In the genomic region with DNA sequence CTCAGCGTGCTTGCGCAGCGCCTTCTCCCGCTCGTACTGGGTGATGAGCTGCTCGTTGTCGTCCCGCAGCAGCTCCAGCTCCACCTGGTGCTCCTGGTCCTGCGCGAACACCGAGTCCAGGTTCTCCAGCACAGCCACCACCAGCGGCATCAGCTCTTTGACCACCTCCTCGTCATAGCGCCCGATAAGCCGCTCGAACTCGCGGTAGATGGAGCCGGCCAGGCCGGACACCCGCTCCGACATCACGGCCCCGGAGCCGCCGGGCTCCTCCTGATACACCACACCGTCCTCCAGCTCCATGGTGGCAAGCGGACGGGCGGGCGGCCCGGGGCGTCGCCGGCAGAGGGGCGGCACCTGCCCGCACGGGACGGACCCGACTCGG, we compare ENCODE assay signal across 8 cellular contexts. TPM values are rescaled to one million over a fixed set of nuclear protein-coding genes. Genes with fewer than 3 reads are reported as not detected.
DNase-seq lines count a peak whose midpoint lies in the region; ATAC-seq, FAIRE-seq and TF ChIP-seq lines count a peak whose summit lies in the region.

No MANE protein-coding gene starts in this region.

- DNase-seq in CD4-positive, alpha-beta memory T cell = peak in 1 of 5 donors; percentile 64
- DNase-seq in GM19239 (ENCODE audit: insufficient read length, low spot score) (peak; percentile 59), SJCRH30 (no peak), MCF 10A (ENCODE audit: unreplicated experiment) (no peak), kidney (no peak), SW 1271 (lab: John Stamatoyannopoulos, UW) (no peak)
- peak; percentile 3 to 16 for DNase-seq in stimulated activated CD4-positive, alpha-beta T cell treated with anti-CD3 and anti-CD28 coated beads, Interleukin-1b, Interleukin-23, amount 100 ng/mL, for 1 hour (ENCODE audit: low read depth in 2 of 2)

- no peaks in the 10 kb centered on the region for H3K36me3 ChIP-seq in CD4-positive, alpha-beta memory T cell (ENCODE audit: insufficient read depth, low read length)
- H3K36me3 ChIP-seq in SJCRH30 (no peaks in the 10 kb centered on the region), kidney (ENCODE audit: control insufficient read depth in 1 of 2, insufficient read depth in 2 of 2, low read length in 2 of 2) (no peaks in the 10 kb centered on the region)

- H3K4me1 ChIP-seq in CD4-positive, alpha-beta memory T cell (ENCODE audit: insufficient read depth, low read length) = peaks cover 54% of the 10 kb centered on the region
- H3K4me1 ChIP-seq in SJCRH30 (no peaks in the 10 kb centered on the region), kidney (ENCODE audit: control insufficient read depth in 1 of 2, insufficient read depth in 1 of 2, low read depth in 1 of 2, low read length in 2 of 2) (peaks cover 18 to 20% of the 10 kb centered on the region in 2 donors)

- no peaks in the 10 kb centered on the region for H3K9me3 ChIP-seq in CD4-positive, alpha-beta memory T cell (ENCODE audit: control insufficient read depth in 1 of 2, low read length in 2 of 2)
- H3K9me3 ChIP-seq in SJCRH30 (replicated peaks) (no peaks in the 10 kb centered on the region), kidney (ENCODE audit: control insufficient read depth in 1 of 2, low read length in 2 of 2) (no peaks in the 10 kb centered on the region)

- no peak for TF ChIP-seq CTCF in MCF 10A (IDR thresholded peaks at IDR 0.05; ENCODE audit: unreplicated experiment)
- no peak for TF ChIP-seq CTCF in kidney (IDR thresholded peaks at IDR 0.05; ENCODE audit: borderline replicate concordance, extremely low read depth, insufficient read depth)

- peaks cover 28 to 70% (median 45%) of the 10 kb centered on the region in 4 donors for H3K4me1 Mint-ChIP-seq in CD4-positive, alpha-beta memory T cell
- H3K4me1 Mint-ChIP-seq in MCF 10A (ENCODE audit: insufficient read depth, unreplicated experiment) = peaks cover 30% of the 10 kb centered on the region

- CTCF ChIA-PET in CD4-positive, alpha-beta memory T cell (lab: Charles Lee; ENCODE audit: partially characterized antibody) = interaction anchor here (1.1 to 3.0 kb wide), 6 partner anchors 33 to 268 kb away, joined by 3 to 20 read pairs (median 4); a partner anchor contains a TSS
- CTCF ChIA-PET in MCF 10A (lab: Yijun Ruan, JAX) = interaction anchor here (0.5 to 2.7 kb wide), 9 partner anchors 19 to 120 kb away, joined by 3 to 19 read pairs (median 4); a partner anchor contains a TSS

- peak overlapping the region; percentile 90 to 91 for H3K4me3 ChIP-seq in CD4-positive, alpha-beta memory T cell (ENCODE audit: low read length in 2 of 2)
- H3K4me3 ChIP-seq in SJCRH30 (peak overlapping the region; percentile 74), kidney (ENCODE audit: low read length in 2 of 2) (peak overlapping the region; percentile 81 to 97)

- peak; percentile 28 for ATAC-seq in HG03342 (IDR thresholded peaks at IDR 0.05; ENCODE audit: unreplicated experiment)

- POLR2A ChIA-PET in CD4-positive, alpha-beta memory T cell (lab: Charles Lee; ENCODE audit: partially characterized antibody) = interaction anchor here (0.7 to 3.5 kb wide), 24 partner anchors 9 to 260 kb away, joined by 3 to 47 read pairs (median 5); a partner anchor contains a TSS
- POLR2A ChIA-PET in MCF 10A (lab: Yijun Ruan, JAX) = interaction anchor here (0.6 to 6.6 kb wide), 25 partner anchors 11 to 747 kb away, joined by 3 to 145 read pairs (median 4); a partner anchor contains a TSS

- H3K36me3 Mint-ChIP-seq in CD4-positive, alpha-beta memory T cell = peaks cover 0 to 15% of the 10 kb centered on the region in 2 donors
- peaks cover 6% of the 10 kb centered on the region for H3K36me3 Mint-ChIP-seq in MCF 10A (ENCODE audit: insufficient read depth, unreplicated experiment)

- peak overlapping the region; percentile 96 for H3K27ac ChIP-seq in CD4-positive, alpha-beta memory T cell (ENCODE audit: low read depth, low read length)
- H3K27ac ChIP-seq in SJCRH30 (no peak overlapping the region), kidney (ENCODE audit: low read depth in 2 of 2, low read length in 2 of 2) (peak overlapping the region; percentile 99)

- peak overlapping the region; percentile 86 to 98 (median 94) for H3K4me3 Mint-ChIP-seq in CD4-positive, alpha-beta memory T cell
- H3K4me3 Mint-ChIP-seq in MCF 10A (ENCODE audit: unreplicated experiment) = peak overlapping the region; percentile 96

- H3K27me3 Mint-ChIP-seq in CD4-positive, alpha-beta memory T cell = no peaks in the 10 kb centered on the region
- no peaks in the 10 kb centered on the region for H3K27me3 Mint-ChIP-seq in MCF 10A (ENCODE audit: insufficient read depth, unreplicated experiment)

- H3K27me3 ChIP-seq in CD4-positive, alpha-beta memory T cell (ENCODE audit: insufficient read depth, low read length) = no peaks in the 10 kb centered on the region
- no peaks in the 10 kb centered on the region for H3K27me3 ChIP-seq in SJCRH30

- H3K9me3 Mint-ChIP-seq in CD4-positive, alpha-beta memory T cell = no peaks in the 10 kb centered on the region
- no peaks in the 10 kb centered on the region for H3K9me3 Mint-ChIP-seq in MCF 10A (ENCODE audit: unreplicated experiment)

- intact Hi-C loops in CD4-positive, alpha-beta memory T cell (cut with micrococcal nuclease) = loop anchor here (2.0 kb wide), 1 partner anchor 254 kb away; a partner anchor contains a TSS
- intact Hi-C loops in MCF 10A (cut with micrococcal nuclease) (loop anchor here (1.0 kb wide), 1 partner anchor 119 kb away; no protein-coding TSS in a partner anchor), kidney (cut with DNase I) (no loop called here)

- no TSS peak for BruUV-seq in MCF 10A (replicated peaks; lab: Mats Ljungman, UMichigan)

- FAIRE-seq in GM19239 (lab: Jason Lieb, UNC) (no peak), kidney (lab: Jason Lieb, UNC) (no peak)

- H3K9ac ChIP-seq in kidney (ENCODE audit: low read length in 2 of 2) = peak overlapping the region; percentile 80 to 99

- peak overlapping the region; percentile 94 to 98 (median 97) for H3K27ac Mint-ChIP-seq in CD4-positive, alpha-beta memory T cell
- peak overlapping the region; percentile 100 for H3K27ac Mint-ChIP-seq in MCF 10A (ENCODE audit: low read depth, unreplicated experiment)

RNA-seq across cellular contexts. Expression of a gene that starts 0.3 kb away (rescaled TPM):
- 10 to 100 TPM; 62.0 to 62.3 TPM for total RNA-seq in CD4-positive, alpha-beta memory T cell
- polyA plus RNA-seq in CD4-positive, alpha-beta memory T cell = 10 to 100 TPM in 1 of 2 donors, 1 to 10 TPM in 1; 3.2 to 10.0 TPM
- 35.6 and 42.8 TPM in 2 replicates for total RNA-seq in SJCRH30 (2014; rRNA removed; shearing (Covaris generic))
- total RNA-seq in MCF 10A (2022) = 78.5 and 93.9 TPM in 2 replicates
- 93.3 TPM for total RNA-seq in kidney
- 15.4 TPM for polyA plus RNA-seq in kidney (ENCODE audit: insufficient read depth, low read depth, low replicate concordance)

RNA-seq across cellular contexts. Expression of a gene that starts 33.0 kb away (rescaled TPM):
- 10 to 100 TPM; 10.0 to 12.2 TPM for total RNA-seq in CD4-positive, alpha-beta memory T cell
- polyA plus RNA-seq in CD4-positive, alpha-beta memory T cell = 10 to 100 TPM; 62.5 to 67.2 TPM
- total RNA-seq in SJCRH30 (2014; rRNA removed; shearing (Covaris generic)) = 263 and 271 TPM in 2 replicates
- total RNA-seq in MCF 10A (2022) (268 and 324 TPM in 2 replicates), kidney (55.9 TPM)
- 112 TPM for polyA plus RNA-seq in kidney (ENCODE audit: insufficient read depth, low read depth, low replicate concordance)

RNA-seq across cellular contexts. Expression of a gene that starts 45.9 kb away (rescaled TPM):
- total RNA-seq in CD4-positive, alpha-beta memory T cell = 100 to 1,000 TPM; 134 to 142 TPM
- 100 to 1,000 TPM; 277 to 331 TPM for polyA plus RNA-seq in CD4-positive, alpha-beta memory T cell
- total RNA-seq in SJCRH30 (2014; rRNA removed; shearing (Covaris generic)) = 418 and 434 TPM in 2 replicates
- total RNA-seq in MCF 10A (2022) (1,004 and 1,033 TPM in 2 replicates), kidney (412 TPM)
- 736 TPM for polyA plus RNA-seq in kidney (ENCODE audit: insufficient read depth, low read depth, low replicate concordance)

Comparison
In these comparisons a context has a peak if more than half of its experiments do, and no peak if none do; other contexts are left out.
1. DNase-seq: peak in GM19239 (single experiment) and stimulated activated CD4-positive, alpha-beta T cell treated with anti-CD3 and anti-CD28 coated beads, Interleukin-1b, Interleukin-23, amount 100 ng/mL, for 1 hour (2 of 2); none in SJCRH30 (0 of 2), MCF 10A (single experiment), kidney (single experiment) and SW 1271 (0 of 2).
2. Peak in every context shown above with its lines, with median percentiles within 50 percentile points of each other: H3K4me3 ChIP-seq.